In genomic region chr12:96199465-96199864, GRCh38 we compare ENCODE assay signal across 12 cellular contexts. TPM values are rescaled to one million over a fixed set of nuclear protein-coding genes. Genes with fewer than 3 reads are reported as not detected.
A peak's percentile ranks its signal among the peaks of the same experiment; 100 is the strongest.
DNase-seq lines count a peak whose midpoint lies in the region; ATAC-seq and TF ChIP-seq lines count a peak whose summit lies in the region.
"Had no signal": no experiment of that assay in that cellular context is flagged by ENCODE, and none has a peak within 500 bp of the region (broad histone marks: within the 10 kb centered on the region; RNA-seq: fewer than 3 reads in every experiment).

No MANE protein-coding gene starts in this region.

- intact Hi-C loops in natural killer cell (cut with micrococcal nuclease), result no loop called here

- TF ChIP-seq CTCF in natural killer cell (IDR thresholded peaks at IDR 0.05), result no peak

- no peaks in the 10 kb centered on the region for H3K9me3 ChIP-seq in CD4-positive, CD25-positive, alpha-beta regulatory T cell (ENCODE audit: control insufficient read depth in 2 of 2, low read length in 2 of 2)
- H3K9me3 ChIP-seq in adipocyte (ENCODE audit: control insufficient read depth, low read length), result peaks cover 4% of the 10 kb centered on the region

- H3K27me3 Mint-ChIP-seq in CD4-positive, CD25-positive, alpha-beta regulatory T cell, result peaks cover 5% of the 10 kb centered on the region
- H3K27me3 Mint-ChIP-seq in IgD-negative memory B cell (no peaks in the 10 kb centered on the region), natural killer cell (ENCODE audit: low read depth in 2 of 2) (peaks cover 0 to 4% of the 10 kb centered on the region in 2 donors)

- no peak for ATAC-seq in CD4-positive, CD25-positive, alpha-beta regulatory T cell (ENCODE audit: low read depth in 2 of 2)
- ATAC-seq in natural killer cell (no peak), GM18520 (IDR thresholded peaks at IDR 0.05; ENCODE audit: unreplicated experiment) (no peak), HG02678 (IDR thresholded peaks at IDR 0.05; ENCODE audit: unreplicated experiment) (no peak), GM21528 (IDR thresholded peaks at IDR 0.05; ENCODE audit: low FRiP score, unreplicated experiment) (no peak)

- H3K4me3 ChIP-seq in CD4-positive, CD25-positive, alpha-beta regulatory T cell (ENCODE audit: low read depth, low read length), result peak overlapping the region; percentile 92
- peak overlapping the region; percentile 41 for H3K4me3 ChIP-seq in adipocyte (ENCODE audit: low read length)
- H3K4me3 ChIP-seq: coronary artery had no signal

- no peaks in the 10 kb centered on the region for H3K27me3 ChIP-seq in CD4-positive, CD25-positive, alpha-beta regulatory T cell (ENCODE audit: control insufficient read depth, insufficient read depth, low read length)
- no peaks in the 10 kb centered on the region for H3K27me3 ChIP-seq in adipocyte (replicated peaks; ENCODE audit: control insufficient read depth, insufficient read depth, low read length)

- DNase-seq in CD4-positive, CD25-positive, alpha-beta regulatory T cell, result no peak
- DNase-seq in adipocyte (ENCODE audit: low read depth) (no peak), natural killer cell (no peak), H4 (ENCODE audit: low spot score) (no peak)
- DNase-seq: activated gamma-delta T cell, NCI-H2171, RPMI8226 had no signal

- peak overlapping the region; percentile 72 to 99 (median 86) for H3K4me3 Mint-ChIP-seq in CD4-positive, CD25-positive, alpha-beta regulatory T cell
- H3K4me3 Mint-ChIP-seq in IgD-negative memory B cell (peak overlapping the region; percentile 62 to 99 (median 66)), natural killer cell (no peak overlapping the region)

- peak overlapping the region; percentile 52 to 91 (median 89) for H3K27ac Mint-ChIP-seq in CD4-positive, CD25-positive, alpha-beta regulatory T cell
- peak overlapping the region; percentile 92 to 98 (median 94) for H3K27ac Mint-ChIP-seq in IgD-negative memory B cell
- peak overlapping the region; percentile 79 to 97 for H3K27ac Mint-ChIP-seq in natural killer cell

- peak overlapping the region; percentile 87 for H3K27ac ChIP-seq in CD4-positive, CD25-positive, alpha-beta regulatory T cell (ENCODE audit: insufficient read depth, low read length, poor library complexity, severe bottlenecking)

- H3K36me3 ChIP-seq in CD4-positive, CD25-positive, alpha-beta regulatory T cell (ENCODE audit: control insufficient read depth, insufficient read depth, low read length), result no peaks in the 10 kb centered on the region
- no peaks in the 10 kb centered on the region for H3K36me3 ChIP-seq in adipocyte (ENCODE audit: control insufficient read depth, insufficient read depth, low read length, severe bottlenecking)

- no peaks in the 10 kb centered on the region for H3K9me3 Mint-ChIP-seq in CD4-positive, CD25-positive, alpha-beta regulatory T cell
- H3K9me3 Mint-ChIP-seq in IgD-negative memory B cell, result no peaks in the 10 kb centered on the region
- H3K9me3 Mint-ChIP-seq in natural killer cell, result no peaks in the 10 kb centered on the region

- H3K9ac ChIP-seq in adipocyte (ENCODE audit: low read length), result peak overlapping the region; percentile 3

- peaks cover 68% of the 10 kb centered on the region for H3K4me1 ChIP-seq in CD4-positive, CD25-positive, alpha-beta regulatory T cell (ENCODE audit: control insufficient read depth, insufficient read depth, low read length, poor library complexity, severe bottlenecking)
- H3K4me1 ChIP-seq in adipocyte (ENCODE audit: control insufficient read depth, insufficient read depth, low read length), result peaks cover 37% of the 10 kb centered on the region

- H3K36me3 Mint-ChIP-seq in CD4-positive, CD25-positive, alpha-beta regulatory T cell, result peaks cover 10% of the 10 kb centered on the region
- peaks cover 6% of the 10 kb centered on the region for H3K36me3 Mint-ChIP-seq in IgD-negative memory B cell
- no peaks in the 10 kb centered on the region for H3K36me3 Mint-ChIP-seq in natural killer cell

- peaks cover 40 to 82% (median 61%) of the 10 kb centered on the region in 4 donors for H3K4me1 Mint-ChIP-seq in CD4-positive, CD25-positive, alpha-beta regulatory T cell
- H3K4me1 Mint-ChIP-seq in IgD-negative memory B cell (peaks cover 44 to 55% (median 52%) of the 10 kb centered on the region in 3 donors), natural killer cell (peaks cover 29 to 38% of the 10 kb centered on the region in 2 donors)

RNA-seq across cellular contexts. Expression of gene ELK3, which starts 5.3 kb away (rescaled TPM):
- total RNA-seq in CD4-positive, CD25-positive, alpha-beta regulatory T cell, result 84.7 TPM
- 10 to 100 TPM; 33.4 to 47.9 (median 38.3) TPM for polyA plus RNA-seq in CD4-positive, CD25-positive, alpha-beta regulatory T cell
- 17.9 TPM for polyA plus RNA-seq in IgD-negative memory B cell
- total RNA-seq in natural killer cell, result 10 to 100 TPM; 17.8 to 28.8 (median 20.9) TPM
- total RNA-seq in H4 (2014; rRNA removed; shearing (Covaris generic)), result 15.1 and 17.8 TPM in 2 replicates
